In genomic region chr2:69538872-69539548, GRCh38 we compare ENCODE assay signal across 15 cellular contexts.
DNase-seq lines count a peak whose midpoint lies in the region; ATAC-seq and TF ChIP-seq lines count a peak whose summit lies in the region.
"Had no signal": no experiment of that assay in that cellular context is flagged by ENCODE, and none has a peak within 500 bp of the region (broad histone marks: within the 10 kb centered on the region; RNA-seq: fewer than 3 reads in every experiment).

No MANE protein-coding gene starts in this region.

- 90% methylated on average over 7 of the region's 7 CpGs for WGBS in lower leg skin, 2 donors
- 87 to 88% methylated on average over 7 of the region's 7 CpGs for WGBS in testis, 2 donors

- H3K36me3 Mint-ChIP-seq in type B pancreatic cell, result peaks cover 44% of the 10 kb centered on the region

- TF ChIP-seq POLR2A in lower leg skin (IDR thresholded peaks at IDR 0.05) (no peak), testis (IDR thresholded peaks at IDR 0.05) (no peak)

- H3K4me1 Mint-ChIP-seq in type B pancreatic cell (ENCODE audit: unreplicated experiment), result peaks cover 4% of the 10 kb centered on the region

- no peak overlapping the region for H3K4me3 Mint-ChIP-seq in type B pancreatic cell

- H3K9me2 ChIP-seq in PC-9 (ENCODE audit: insufficient read depth), result no peaks in the 10 kb centered on the region

- peaks cover 33% of the 10 kb centered on the region for H3F3A ChIP-seq in PC-9 (ENCODE audit: insufficient read depth, low read depth)

- H3K4me2 ChIP-seq in PC-9, result peak overlapping the region; percentile 67
- no peak overlapping the region for H3K4me2 ChIP-seq in fibroblast of lung (ENCODE audit: extremely low read depth, insufficient read depth, low read length)

- H3K9me3 ChIP-seq in left ventricle myocardium inferior (replicated peaks) (peaks cover 2% of the 10 kb centered on the region), PC-9 (ENCODE audit: insufficient read depth, low read depth) (no peaks in the 10 kb centered on the region; the same call in 1 of the 2 replicates), fibroblast of lung (ENCODE audit: control insufficient read depth, insufficient read depth, low read depth, low read length) (no peaks in the 10 kb centered on the region), testis (no peaks in the 10 kb centered on the region)
- H3K9me3 ChIP-seq: gastroesophageal sphincter, prostate gland had no signal

- H4K20me1 ChIP-seq in PC-9 (ENCODE audit: insufficient read depth), result no peaks in the 10 kb centered on the region; the same call in 1 of the 2 replicates
- no peaks in the 10 kb centered on the region for H4K20me1 ChIP-seq in fibroblast of lung (ENCODE audit: control insufficient read depth, extremely low read depth, insufficient read depth, low read length)

- H3K27me3 Mint-ChIP-seq in type B pancreatic cell, result no peaks in the 10 kb centered on the region

- CTCF ChIA-PET in PC-9 (lab: Charles Lee), result no interaction called here

- H3K36me3 ChIP-seq in left ventricle myocardium inferior, result peaks cover 79% of the 10 kb centered on the region
- peaks cover 30% of the 10 kb centered on the region; the same call in 1 of the 2 replicates for H3K36me3 ChIP-seq in PC-9 (ENCODE audit: low read depth)
- peaks cover 7% of the 10 kb centered on the region for H3K36me3 ChIP-seq in fibroblast of lung (ENCODE audit: control insufficient read depth, insufficient read depth, low read length)
- H3K36me3 ChIP-seq in testis (ENCODE audit: low read depth, missing control alignments), result no peaks in the 10 kb centered on the region

- intact Hi-C loops in Right ventricle myocardium superior (cut with DNase I), result no loop called here
- intact Hi-C loops in left ventricle myocardium inferior (cut with micrococcal nuclease), result no loop called here
- intact Hi-C loops in PC-9 (cut with micrococcal nuclease; ENCODE audit: unreplicated experiment), result no loop called here
- intact Hi-C loops in lower leg skin (cut with DNase I; ENCODE audit: low total_unique reads), result no loop called here
- intact Hi-C loops in testis (cut with DNase I; ENCODE audit: low total_unique reads), result no loop called here

- no peaks in the 10 kb centered on the region for H3K9me3 Mint-ChIP-seq in type B pancreatic cell

- DNase-seq in Right ventricle myocardium superior, result no peak
- no peak for DNase-seq in left ventricle myocardium inferior
- DNase-seq in PC-9, result peak; percentile 11 to 58
- peak; percentile 7 to 22 for DNase-seq in fibroblast of lung (ENCODE audit: low read depth in 2 of 2)
- DNase-seq in type B pancreatic cell (ENCODE audit: extremely low spot score, unreplicated experiment), result no peak
- no peak for DNase-seq in lower leg skin (ENCODE audit: low spot score in 2 of 2)
- DNase-seq in NCI-H524 (lab: John Stamatoyannopoulos, UW), result no peak
- DNase-seq in testis, result no peak
- DNase-seq: activated T-cell treated with anti-CD3 and anti-CD28 coated beads, Interleukin-2, amount 50 U/mL, for 48 hours; KG1; NCI-H2227 treated with DMSO at 0.1 percent for 48 hours; RPMI8226 had no signal

- H3K27ac ChIP-seq in left ventricle myocardium inferior (replicated peaks) (no peak overlapping the region), PC-9 (peak overlapping the region; percentile 62), fibroblast of lung (ENCODE audit: insufficient read depth, low read length) (no peak overlapping the region), testis (no peak overlapping the region)
- H3K27ac ChIP-seq: gastroesophageal sphincter, prostate gland, VCaP had no signal

- H3K27me3 ChIP-seq in left ventricle myocardium inferior (ENCODE audit: low read depth), result no peaks in the 10 kb centered on the region
- H3K27me3 ChIP-seq in PC-9 (ENCODE audit: insufficient read depth, low read depth), result no peaks in the 10 kb centered on the region
- H3K27me3 ChIP-seq in fibroblast of lung (ENCODE audit: control insufficient read depth, insufficient read depth, low read length), result no peaks in the 10 kb centered on the region
- H3K27me3 ChIP-seq in testis, result no peaks in the 10 kb centered on the region
- H3K27me3 ChIP-seq: gastroesophageal sphincter had no signal

- POLR2A ChIA-PET in PC-9 (lab: Charles Lee; ENCODE audit: unreplicated experiment), result no interaction called here

- H3K9ac ChIP-seq in fibroblast of lung (ENCODE audit: insufficient read depth, low read length), result no peak overlapping the region

- ATAC-seq in Right ventricle myocardium superior (ENCODE audit: poor library complexity), result peak; percentile 34
- ATAC-seq: gastroesophageal sphincter had no signal

- no TSS peak for BruUV-seq in PC-9 (replicated peaks; lab: Mats Ljungman, UMichigan)

- H3K79me2 ChIP-seq in PC-9 (ENCODE audit: low read depth) (peaks cover 16% of the 10 kb centered on the region; the same call in 1 of the 2 replicates), fibroblast of lung (ENCODE audit: control insufficient read depth, insufficient read depth, low read length) (no peaks in the 10 kb centered on the region)

- TF ChIP-seq CTCF in left ventricle myocardium inferior (IDR thresholded peaks at IDR 0.05; ENCODE audit: borderline replicate concordance) (no peak), PC-9 (conservative IDR thresholded peaks at IDR 0.05) (no peak), fibroblast of lung (conservative IDR thresholded peaks at IDR 0.05 in 1 of 2, IDR thresholded peaks at IDR 0.05 in 1 of 2; ENCODE audit: low read depth in 1 of 2, low read length in 2 of 2) (no peak), type B pancreatic cell (conservative IDR thresholded peaks at IDR 0.05) (no peak), lower leg skin (IDR thresholded peaks at IDR 0.05) (no peak), testis (IDR thresholded peaks at IDR 0.05) (no peak)

- H3K27ac Mint-ChIP-seq in type B pancreatic cell, result peak overlapping the region; percentile 40

- H2AFZ ChIP-seq in PC-9 (no peak overlapping the region), fibroblast of lung (ENCODE audit: low read length) (no peak overlapping the region)

- peaks cover 40% of the 10 kb centered on the region for H3K4me1 ChIP-seq in left ventricle myocardium inferior
- peaks cover 38% of the 10 kb centered on the region for H3K4me1 ChIP-seq in PC-9 (replicated peaks; ENCODE audit: insufficient read depth)
- H3K4me1 ChIP-seq in fibroblast of lung (ENCODE audit: control insufficient read depth, extremely low read depth, insufficient read depth, low read length), result peaks cover 3% of the 10 kb centered on the region
- H3K4me1 ChIP-seq in testis, result no peaks in the 10 kb centered on the region
- H3K4me1 ChIP-seq: prostate gland had no signal

- no peak overlapping the region for H3K4me3 ChIP-seq in left ventricle myocardium inferior
- no peak overlapping the region for H3K4me3 ChIP-seq in PC-9
- no peak overlapping the region for H3K4me3 ChIP-seq in fibroblast of lung (replicated peaks in 1 of 4; ENCODE audit: control extremely low read depth in 1 of 4, insufficient read depth in 1 of 4, low read depth in 3 of 4, low read length in 4 of 4)
- no peak overlapping the region for H3K4me3 ChIP-seq in lower leg skin (ENCODE audit: low read depth, poor library complexity, severe bottlenecking)
- no peak overlapping the region for H3K4me3 ChIP-seq in testis
- H3K4me3 ChIP-seq: gastroesophageal sphincter, prostate gland had no signal

Comparison
In these comparisons a context has a peak if more than half of its experiments do, and no peak if none do; other contexts are left out.
1. DNase-seq: peak in PC-9 (2 of 2) and fibroblast of lung (2 of 2); none in Right ventricle myocardium superior (single experiment), left ventricle myocardium inferior (single experiment), type B pancreatic cell (single experiment), lower leg skin (0 of 2), NCI-H524 (0 of 2) and testis (single experiment).